8 cellular contexts compared by ENCODE assay signal in the genomic region with DNA sequence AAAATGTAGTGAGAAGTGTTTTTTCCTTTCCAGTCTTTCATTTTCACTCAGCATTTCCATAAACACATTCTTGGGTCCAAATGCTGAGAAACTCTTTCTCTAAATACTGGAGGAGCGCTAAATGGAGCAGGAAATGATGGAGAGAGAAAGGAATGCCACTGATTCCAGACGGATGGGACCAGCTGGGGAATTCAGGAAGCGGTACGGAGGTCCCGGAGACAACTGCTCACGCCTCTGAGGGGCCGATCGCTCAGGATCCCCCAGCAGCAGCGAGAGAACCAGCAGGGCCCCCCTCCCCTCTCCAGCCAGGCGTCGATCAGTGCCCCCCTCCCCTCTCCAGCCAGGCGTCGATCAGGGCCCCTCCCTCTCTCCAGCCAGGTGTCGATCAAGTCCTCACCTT. TPM values are rescaled to one million over a fixed set of nuclear protein-coding genes. Genes with fewer than 3 reads are reported as not detected.
DNase-seq lines count a peak whose midpoint lies in the region; ATAC-seq and TF ChIP-seq lines count a peak whose summit lies in the region.

No MANE protein-coding gene starts in this region.

- H3K4me3 Mint-ChIP-seq in osteocyte (ENCODE audit: unreplicated experiment): peak overlapping the region; percentile 67

- DNase-seq in EL (peak; percentile 96), SW 1271 (lab: John Stamatoyannopoulos, UW) (peak; percentile 10 to 72), fibroblast of peridontal ligament (ENCODE audit: extremely low read depth) (peak; percentile 90), osteocyte (ENCODE audit: extremely low spot score, unreplicated experiment) (no peak), NCI-H1048 (lab: John Stamatoyannopoulos, UW) (no peak), NCI-H1436 treated with DMSO at 0.1 percent for 48 hours (lab: John Stamatoyannopoulos, UW) (no peak)

- peak overlapping the region; percentile 98 for H3K27ac Mint-ChIP-seq in osteocyte (ENCODE audit: unreplicated experiment)

- ATAC-seq in HG03354 (IDR thresholded peaks at IDR 0.05; ENCODE audit: poor library complexity, severe bottlenecking, unreplicated experiment): no peak
- ATAC-seq in HG03045 (IDR thresholded peaks at IDR 0.05; ENCODE audit: unreplicated experiment): no peak

- TF ChIP-seq CTCF in osteocyte (IDR thresholded peaks at IDR 0.05): no peak

- no peaks in the 10 kb centered on the region for H3K9me3 Mint-ChIP-seq in osteocyte (ENCODE audit: unreplicated experiment)

- H3K27me3 Mint-ChIP-seq in osteocyte (ENCODE audit: unreplicated experiment): no peaks in the 10 kb centered on the region

- peaks cover 63% of the 10 kb centered on the region for H3K4me1 Mint-ChIP-seq in osteocyte (ENCODE audit: unreplicated experiment)

- H3K36me3 Mint-ChIP-seq in osteocyte (ENCODE audit: unreplicated experiment): no peaks in the 10 kb centered on the region

RNA-seq across cellular contexts. Expression of a gene that starts 13.2 kb away (rescaled TPM):
- total RNA-seq in osteocyte: 44.8 and 45.5 TPM in 2 replicates

RNA-seq across cellular contexts. Expression of a gene that starts 59.9 kb away (rescaled TPM):
- total RNA-seq in osteocyte: not detected in 2 replicates

Comparison
In these comparisons a context has a peak if more than half of its experiments do, and no peak if none do; other contexts are left out.
1. DNase-seq: peak in EL (single experiment), SW 1271 (2 of 2) and fibroblast of peridontal ligament (single experiment); none in osteocyte (single experiment), NCI-H1048 (single experiment) and NCI-H1436 treated with DMSO at 0.1 percent for 48 hours (single experiment).